In the genomic region with DNA sequence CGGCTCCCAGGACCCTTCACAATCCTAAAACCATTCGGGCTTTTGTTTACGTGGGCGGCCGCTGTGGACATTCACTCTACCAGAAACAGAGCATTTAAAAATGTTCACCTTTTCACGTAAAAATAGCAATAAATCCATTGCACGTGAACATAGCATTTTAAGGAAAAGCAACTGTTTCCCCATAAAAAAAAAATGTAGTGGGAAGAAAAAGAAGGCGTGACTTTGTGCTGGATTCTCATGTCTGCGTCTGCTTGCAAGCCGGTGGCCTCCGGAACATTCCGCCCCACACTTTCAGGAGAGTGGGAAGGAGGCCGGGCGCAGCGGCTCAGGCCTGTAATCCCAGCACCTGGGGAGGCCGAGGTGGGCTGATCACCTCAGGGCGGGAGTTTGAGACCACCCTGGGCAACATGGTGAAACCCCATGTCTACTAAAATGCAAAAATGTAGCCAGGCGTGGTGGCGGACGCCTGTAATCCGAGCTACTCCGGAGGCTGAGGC, we compare ENCODE assay signal across 1 cellular context.
A peak's percentile ranks its signal among the peaks of the same experiment; 100 is the strongest.
TF ChIP-seq lines count a peak whose summit lies in the region.

No MANE protein-coding gene starts in this region.

TF ChIP-seq in A549, 52 proteins besides CTCF, POLR2A, EP300 and RAD21:
- TF ChIP-seq, protein P1, sequence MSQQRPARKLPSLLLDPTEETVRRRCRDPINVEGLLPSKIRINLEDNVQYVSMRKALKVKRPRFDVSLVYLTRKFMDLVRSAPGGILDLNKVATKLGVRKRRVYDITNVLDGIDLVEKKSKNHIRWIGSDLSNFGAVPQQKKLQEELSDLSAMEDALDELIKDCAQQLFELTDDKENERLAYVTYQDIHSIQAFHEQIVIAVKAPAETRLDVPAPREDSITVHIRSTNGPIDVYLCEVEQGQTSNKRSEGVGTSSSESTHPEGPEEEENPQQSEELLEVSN (IDR thresholded peaks at IDR 0.05; ENCODE audit: borderline replicate concordance, low read depth): 0 out of 2 replicates have a peak, but pooled peaks have one; percentile 7
- TF ChIP-seq PBX3 (IDR thresholded peaks at IDR 0.05): no peak
